In the genomic region with DNA sequence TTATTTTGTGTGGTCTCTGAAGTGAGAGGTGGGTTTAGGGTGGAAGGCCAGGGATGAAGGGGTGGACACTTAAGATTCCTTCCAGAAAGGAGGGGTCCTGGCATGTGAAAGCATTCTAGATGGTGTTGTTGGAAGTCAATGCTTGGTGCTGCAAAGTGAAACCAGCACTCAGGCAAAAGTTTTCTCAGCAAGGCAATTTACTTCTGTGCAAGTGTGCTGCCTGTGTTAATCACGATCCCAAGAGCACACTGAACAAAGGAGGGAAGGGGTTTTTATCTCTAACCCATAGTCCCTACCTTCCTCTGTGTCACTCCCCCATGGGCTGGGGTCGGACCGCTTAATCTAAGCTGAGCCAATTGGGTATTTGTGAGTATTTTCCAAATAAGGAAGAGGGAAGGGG, we compare ENCODE assay signal across 9 cellular contexts. TPM values are rescaled to one million over a fixed set of nuclear protein-coding genes. Genes with fewer than 3 reads are reported as not detected.
DNase-seq lines count a peak whose midpoint lies in the region; ATAC-seq and TF ChIP-seq lines count a peak whose summit lies in the region.
"Had no signal": no experiment of that assay in that cellular context is flagged by ENCODE, and none has a peak within 500 bp of the region (broad histone marks: within the 10 kb centered on the region; RNA-seq: fewer than 3 reads in every experiment).

No MANE protein-coding gene starts in this region.

- DNase-seq in left ventricle myocardium inferior (no peak), Right ventricle myocardium superior (no peak), lower lobe of right lung (no peak), vagina (ENCODE audit: extremely low spot score in 2 of 2) (no peak), cerebellum (ENCODE audit: low spot score) (no peak), kidney glomerular epithelial cell (lab: John Stamatoyannopoulos, UW) (no peak)
- DNase-seq in activated naive CD8-positive, alpha-beta T cell treated with anti-CD3 and anti-CD28 coated beads, Interleukin-2, amount 10 ng/mL, durations not matched to agents 7 days and 5 days: no peak
- DNase-seq: sigmoid colon had no signal

- H3K27ac ChIP-seq in left ventricle myocardium inferior (replicated peaks) (no peak overlapping the region), lower lobe of right lung (no peak overlapping the region), vagina (no peak overlapping the region)

- ATAC-seq in Right ventricle myocardium superior (ENCODE audit: poor library complexity): no peak
- no peak for ATAC-seq in activated naive CD8-positive, alpha-beta T cell treated with anti-CD3 and anti-CD28 coated beads, Interleukin-2, amount 10 ng/mL, durations not matched to agents 7 days and 5 days (ENCODE audit: low read depth)
- ATAC-seq in lower lobe of right lung: no peak
- no peak for ATAC-seq in GM19395 (IDR thresholded peaks at IDR 0.05; ENCODE audit: unreplicated experiment)

- peaks cover 69% of the 10 kb centered on the region for H3K36me3 Mint-ChIP-seq in activated naive CD8-positive, alpha-beta T cell treated with anti-CD3 and anti-CD28 coated beads, Interleukin-2, amount 10 ng/mL, durations not matched to agents 7 days and 5 days

- peaks cover 56% of the 10 kb centered on the region for H3K36me3 ChIP-seq in left ventricle myocardium inferior
- peaks cover 33% of the 10 kb centered on the region for H3K36me3 ChIP-seq in lower lobe of right lung
- peaks cover 17 to 55% of the 10 kb centered on the region in 2 donors for H3K36me3 ChIP-seq in vagina

- H3K9me3 ChIP-seq in left ventricle myocardium inferior (replicated peaks): peaks cover 72% of the 10 kb centered on the region
- peaks cover 67% of the 10 kb centered on the region for H3K9me3 ChIP-seq in lower lobe of right lung
- H3K9me3 ChIP-seq in vagina: peaks cover 58% of the 10 kb centered on the region

- peak overlapping the region; percentile 85 for H3K4me3 Mint-ChIP-seq in activated naive CD8-positive, alpha-beta T cell treated with anti-CD3 and anti-CD28 coated beads, Interleukin-2, amount 10 ng/mL, durations not matched to agents 7 days and 5 days

- TF ChIP-seq CTCF in left ventricle myocardium inferior (IDR thresholded peaks at IDR 0.05; ENCODE audit: borderline replicate concordance) (no peak), lower lobe of right lung (IDR thresholded peaks at IDR 0.05) (no peak), vagina (IDR thresholded peaks at IDR 0.05) (no peak)

- peaks cover 23% of the 10 kb centered on the region for H3K4me1 Mint-ChIP-seq in activated naive CD8-positive, alpha-beta T cell treated with anti-CD3 and anti-CD28 coated beads, Interleukin-2, amount 10 ng/mL, durations not matched to agents 7 days and 5 days

- POLR2A ChIA-PET in activated naive CD8-positive, alpha-beta T cell treated with anti-CD3 and anti-CD28 coated beads, Interleukin-2, amount 10 ng/mL, durations not matched to agents 7 days and 5 days (lab: Charles Lee): no interaction called here

- intact Hi-C loops in left ventricle myocardium inferior (cut with micrococcal nuclease) (no loop called here), Right ventricle myocardium superior (cut with DNase I) (no loop called here), lower lobe of right lung (cut with DNase I) (no loop called here), vagina (cut with DNase I) (no loop called here)

- H3K4me1 ChIP-seq in left ventricle myocardium inferior (peaks cover 55% of the 10 kb centered on the region), lower lobe of right lung (peaks cover 12% of the 10 kb centered on the region), vagina (peaks cover 9% of the 10 kb centered on the region)

- H3K27me3 ChIP-seq in left ventricle myocardium inferior (ENCODE audit: low read depth) (no peaks in the 10 kb centered on the region), lower lobe of right lung (ENCODE audit: low read depth) (no peaks in the 10 kb centered on the region), vagina (no peaks in the 10 kb centered on the region)
- H3K27me3 ChIP-seq: sigmoid colon had no signal

- H3K4me3 ChIP-seq in left ventricle myocardium inferior: peak overlapping the region; percentile 95
- H3K4me3 ChIP-seq in lower lobe of right lung: peak overlapping the region; percentile 100
- H3K4me3 ChIP-seq in vagina: peak overlapping the region; percentile 85 to 98

- TF ChIP-seq POLR2A in vagina (IDR thresholded peaks at IDR 0.05): no peak

- peaks cover 55% of the 10 kb centered on the region for H3K9me3 Mint-ChIP-seq in activated naive CD8-positive, alpha-beta T cell treated with anti-CD3 and anti-CD28 coated beads, Interleukin-2, amount 10 ng/mL, durations not matched to agents 7 days and 5 days

- peak overlapping the region; percentile 79 for H3K27ac Mint-ChIP-seq in activated naive CD8-positive, alpha-beta T cell treated with anti-CD3 and anti-CD28 coated beads, Interleukin-2, amount 10 ng/mL, durations not matched to agents 7 days and 5 days

- no peaks in the 10 kb centered on the region for H3K27me3 Mint-ChIP-seq in activated naive CD8-positive, alpha-beta T cell treated with anti-CD3 and anti-CD28 coated beads, Interleukin-2, amount 10 ng/mL, durations not matched to agents 7 days and 5 days

RNA-seq across cellular contexts. Expression of a gene that starts 1.3 kb away (rescaled TPM):
- 13.3 TPM for total RNA-seq in left ventricle myocardium inferior
- total RNA-seq in Right ventricle myocardium superior: 15.7 TPM
- 10 to 100 TPM; 29.7 to 34.3 TPM for total RNA-seq in activated naive CD8-positive, alpha-beta T cell treated with anti-CD3 and anti-CD28 coated beads, Interleukin-2, amount 10 ng/mL, durations not matched to agents 7 days and 5 days
- total RNA-seq in lower lobe of right lung: 17.4 TPM
- total RNA-seq in vagina: 9.1 TPM
- total RNA-seq in cerebellum: 30.8 TPM

RNA-seq across cellular contexts. Expression of a gene that starts 15.7 kb away (rescaled TPM):
- total RNA-seq in left ventricle myocardium inferior (4.7 TPM), Right ventricle myocardium superior (3.7 TPM), lower lobe of right lung (2.0 TPM), vagina (0.74 TPM), cerebellum (6.2 TPM)
- 10 to 100 TPM; 14.0 to 14.2 TPM for total RNA-seq in activated naive CD8-positive, alpha-beta T cell treated with anti-CD3 and anti-CD28 coated beads, Interleukin-2, amount 10 ng/mL, durations not matched to agents 7 days and 5 days

RNA-seq across cellular contexts. Expression of a gene that starts 17.6 kb away (rescaled TPM):
- total RNA-seq in left ventricle myocardium inferior (10.0 TPM), Right ventricle myocardium superior (8.6 TPM), lower lobe of right lung (12.4 TPM), vagina (7.1 TPM), cerebellum (31.7 TPM)
- total RNA-seq in activated naive CD8-positive, alpha-beta T cell treated with anti-CD3 and anti-CD28 coated beads, Interleukin-2, amount 10 ng/mL, durations not matched to agents 7 days and 5 days: 10 to 100 TPM; 30.6 to 33.6 TPM

RNA-seq across cellular contexts. Expression of a gene that starts 31.4 kb away (rescaled TPM):
- 4.0 TPM for total RNA-seq in left ventricle myocardium inferior
- 3.8 TPM for total RNA-seq in Right ventricle myocardium superior
- total RNA-seq in activated naive CD8-positive, alpha-beta T cell treated with anti-CD3 and anti-CD28 coated beads, Interleukin-2, amount 10 ng/mL, durations not matched to agents 7 days and 5 days: 10 to 100 TPM; 17.9 TPM
- 2.9 TPM for total RNA-seq in lower lobe of right lung
- 4.4 TPM for total RNA-seq in vagina
- 18.5 TPM for total RNA-seq in cerebellum

RNA-seq across cellular contexts. Expression of a gene that starts 36.6 kb away (rescaled TPM):
- total RNA-seq in left ventricle myocardium inferior: 4.6 TPM
- 4.2 TPM for total RNA-seq in Right ventricle myocardium superior
- total RNA-seq in activated naive CD8-positive, alpha-beta T cell treated with anti-CD3 and anti-CD28 coated beads, Interleukin-2, amount 10 ng/mL, durations not matched to agents 7 days and 5 days: 10 to 100 TPM in 1 of 2 experiments, 1 to 10 TPM in 1; 10.0 to 10.5 TPM
- 5.4 TPM for total RNA-seq in lower lobe of right lung
- total RNA-seq in vagina: 3.9 TPM
- total RNA-seq in cerebellum: 9.6 TPM
